In genomic region chr9:136773386-136774044, GRCh38 we compare ENCODE assay signal across 1 cellular context.
TF ChIP-seq lines count a peak whose summit lies in the region.

No MANE protein-coding gene starts in this region.

TF ChIP-seq in K562, 482 proteins besides CTCF, POLR2A, EP300 and RAD21 (continued from another document):
- TF ChIP-seq THRB (CRISPR knock-in tag; conservative IDR thresholded peaks at IDR 0.05), result no peak
- no peak for TF ChIP-seq RBM39 (optimal IDR thresholded peaks at IDR 0.05; ENCODE audit: low read depth, low read length)
- TF ChIP-seq ILK (tag; IDR thresholded peaks at IDR 0.05; ENCODE audit: borderline replicate concordance, low read depth), result no peak
- no peak for TF ChIP-seq CBFA2T3 (IDR thresholded peaks at IDR 0.05)
- TF ChIP-seq ZNF57 (CRISPR knock-in tag; IDR thresholded peaks at IDR 0.05), result no peak
- TF ChIP-seq MBD2 (IDR thresholded peaks at IDR 0.05; ENCODE audit: borderline replicate concordance, low read depth), result peak; percentile 44; the same call in 1 of the 2 replicates
- TF ChIP-seq SIN3B (IDR thresholded peaks at IDR 0.05; ENCODE audit: low read depth), result no peak
- TF ChIP-seq ZNF24 (IDR thresholded peaks at IDR 0.05), result no peak
- TF ChIP-seq FOXP1 (CRISPR knock-in tag; IDR thresholded peaks at IDR 0.05), result no peak
- no peak for TF ChIP-seq FOXA1 (IDR thresholded peaks at IDR 0.05; ENCODE audit: borderline replicate concordance)
- no peak for TF ChIP-seq ZKSCAN3 (CRISPR knock-in tag; IDR thresholded peaks at IDR 0.05)
- TF ChIP-seq STAT5B (CRISPR knock-in tag; IDR thresholded peaks at IDR 0.05), result no peak
- peak; percentile 98 for TF ChIP-seq USF2 (CRISPR knock-in tag; IDR thresholded peaks at IDR 0.05)
- no peak for TF ChIP-seq HNRNPH1 (optimal IDR thresholded peaks at IDR 0.05; ENCODE audit: low read depth, low read length)
- 0 out of 2 replicates have a peak, but pooled peaks have one; percentile 44 for TF ChIP-seq CREM (IDR thresholded peaks at IDR 0.05; ENCODE audit: low read depth)
- TF ChIP-seq MITF (IDR thresholded peaks at IDR 0.05), result no peak
- no peak for TF ChIP-seq ZNF583 (CRISPR knock-in tag; IDR thresholded peaks at IDR 0.05)
- TF ChIP-seq ZNF3 (CRISPR knock-in tag; IDR thresholded peaks at IDR 0.05), result no peak
- TF ChIP-seq ZNF644 (tag; IDR thresholded peaks at IDR 0.05; ENCODE audit: low read depth), result no peak
- TF ChIP-seq USF1 (CRISPR knock-in tag; IDR thresholded peaks at IDR 0.05), result peak; percentile 99
- TF ChIP-seq FOXJ2 (tag; IDR thresholded peaks at IDR 0.05), result no peak
- no peak for TF ChIP-seq PHB2 (IDR thresholded peaks at IDR 0.05; ENCODE audit: low read depth)
- no peak for TF ChIP-seq SMARCE1 (IDR thresholded peaks at IDR 0.05)
- TF ChIP-seq HDAC6 (IDR thresholded peaks at IDR 0.05; ENCODE audit: low read depth, low read length), result no peak
- TF ChIP-seq ARNT (IDR thresholded peaks at IDR 0.05), result 0 out of 4 replicates have a peak, but pooled peaks of 1 of the 2 experiments have one; percentile 35
- TF ChIP-seq MED1 (CRISPR knock-in tag; IDR thresholded peaks at IDR 0.05; ENCODE audit: borderline replicate concordance), result no peak
- TF ChIP-seq NFYB (IDR thresholded peaks at IDR 0.05; ENCODE audit: extremely low read depth, insufficient read length), result peak; percentile 89
- no peak for TF ChIP-seq ZNF224 (CRISPR knock-in tag; IDR thresholded peaks at IDR 0.05)
- TF ChIP-seq NR2F6 (CRISPR knock-in tag; IDR thresholded peaks at IDR 0.05), result no peak
- no peak for TF ChIP-seq FOSL1 (tag; conservative IDR thresholded peaks at IDR 0.05)
- TF ChIP-seq ZNF766 (CRISPR knock-in tag; conservative IDR thresholded peaks at IDR 0.05), result no peak
- TF ChIP-seq ZNF280B (CRISPR knock-in tag; IDR thresholded peaks at IDR 0.05), result no peak
- TF ChIP-seq ZNF354B (CRISPR knock-in tag; IDR thresholded peaks at IDR 0.05), result no peak
- TF ChIP-seq MBD1 (CRISPR knock-in tag; IDR thresholded peaks at IDR 0.05), result no peak
